Comparison of ENCODE assay signal across 17 cellular contexts in the genomic region with DNA sequence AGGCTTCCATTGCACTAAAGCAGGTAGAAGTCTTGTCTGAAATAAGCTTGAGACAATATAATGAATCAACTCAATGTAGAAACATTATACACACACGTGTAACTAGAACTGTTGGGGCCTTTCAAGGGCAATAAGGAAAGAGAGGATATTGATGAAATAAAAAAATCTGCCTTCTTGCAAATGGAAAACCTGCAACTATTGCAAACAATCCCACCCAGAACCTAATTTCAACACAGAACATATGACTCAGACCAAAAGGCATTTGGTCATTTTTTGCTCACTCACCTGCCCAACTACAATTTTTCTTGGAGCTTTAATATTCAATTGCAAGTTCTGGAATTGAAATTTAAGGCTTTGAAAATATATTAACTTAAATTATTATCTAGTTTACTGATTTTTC.
"Had no signal": no experiment of that assay in that cellular context is flagged by ENCODE, and none has a peak within 500 bp of the region (broad histone marks: within the 10 kb centered on the region; RNA-seq: fewer than 3 reads in every experiment).

No MANE protein-coding gene starts in this region.

- H3K27me3 ChIP-seq: heart left ventricle, stomach, transverse colon had no signal

- ATAC-seq: heart left ventricle; naive thymus-derived CD4-positive, alpha-beta T cell; psoas muscle; sciatic nerve had no signal

- H3K27ac ChIP-seq: coronary artery, heart left ventricle, psoas muscle, stomach, thoracic aorta, transverse colon had no signal

- H3K9me3 ChIP-seq: psoas muscle, thoracic aorta, transverse colon had no signal

- H3K4me1 ChIP-seq: heart left ventricle, transverse colon had no signal

- H3K4me3 ChIP-seq: coronary artery, heart left ventricle, psoas muscle, stomach, thoracic aorta, transverse colon had no signal

- DNase-seq: effector CD4-positive, alpha-beta T cell; endodermal cell; heart left ventricle; hypothalamus; kidney glomerular epithelial cell; naive thymus-derived CD4-positive, alpha-beta T cell; nephron progenitor cell; psoas muscle; stimulated activated CD4-positive, alpha-beta T cell treated with anti-CD3 and anti-CD28 coated beads, Interleukin-2, amount 100 ng/mL, for 24 hours; stimulated activated CD4-positive, alpha-beta T cell treated with anti-CD3 and anti-CD28 coated beads, Interleukin-4, amount 100 ng/mL, for 4 hours; stimulated activated naive CD4-positive, alpha-beta T cell; stomach; substantia nigra; transverse colon had no signal

- H3K36me3 ChIP-seq: heart left ventricle, stomach, thoracic aorta, transverse colon had no signal
